In the genomic region with DNA sequence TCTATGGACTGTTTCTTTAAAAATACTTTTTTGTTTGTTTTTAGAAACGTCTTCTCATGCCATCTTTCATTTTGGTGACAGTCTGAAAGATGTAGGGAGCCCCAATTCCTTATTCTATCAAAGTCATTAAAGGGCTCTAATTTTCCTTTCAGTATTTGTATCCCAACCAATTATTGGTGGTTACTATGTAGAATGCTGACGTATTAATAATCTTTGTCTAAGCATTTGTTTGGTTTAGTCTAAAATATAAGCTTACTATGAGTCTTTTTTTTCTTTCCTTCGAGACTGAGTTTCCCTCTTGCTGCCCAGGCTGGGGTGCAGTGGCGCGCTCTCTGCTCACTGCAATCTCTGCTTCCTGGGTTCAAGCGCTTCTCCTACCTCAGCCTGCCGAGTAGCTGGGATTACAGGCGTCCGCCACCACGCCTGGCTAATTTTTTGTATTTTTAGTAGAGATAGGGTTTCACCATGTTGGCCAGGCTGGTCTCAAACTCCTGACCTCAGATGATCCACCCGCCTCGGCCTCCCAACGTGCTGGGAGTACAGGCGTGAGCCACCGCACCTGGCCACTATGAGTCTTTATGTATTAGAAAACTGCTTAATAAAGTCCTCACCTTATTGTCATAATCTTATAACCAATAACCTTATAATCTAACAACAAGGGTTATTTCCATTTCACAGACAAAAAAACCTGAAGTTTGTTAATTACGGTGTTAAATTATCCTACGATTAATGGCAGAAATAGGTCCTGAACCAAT, we compare ENCODE assay signal across 7 cellular contexts. TPM values are rescaled to one million over a fixed set of nuclear protein-coding genes. Genes with fewer than 3 reads are reported as not detected.
DNase-seq lines count a peak whose midpoint lies in the region; ATAC-seq and TF ChIP-seq lines count a peak whose summit lies in the region.

No MANE protein-coding gene starts in this region.

- H3K4me1 ChIP-seq in HUES64 (ENCODE audit: insufficient read depth, low read length) (peaks cover 25% of the 10 kb centered on the region), iPS-15b (ENCODE audit: control insufficient read depth, insufficient read depth, low read length) (peaks cover 3% of the 10 kb centered on the region), BE2C (no peaks in the 10 kb centered on the region)

- H3K27ac Mint-ChIP-seq in activated T-helper 2 cell treated with anti-CD3 and anti-CD28 coated beads, Interferon-gamma antibody, Interleukin-2, Interleukin-4, amounts not matched to agents 10 μg/mL and 5 μg/mL and 100 μg/mL, durations not matched to agents 14 hours and 24 hours and 36 hours: peak overlapping the region; percentile 91
- H3K27ac Mint-ChIP-seq in stimulated activated naive CD8-positive, alpha-beta T cell treated with anti-CD3 and anti-CD28 coated beads, Interleukin-15, amount 100 ng/mL, for 72 hours: peak overlapping the region; percentile 96 to 97

- H3K9me3 Mint-ChIP-seq in activated T-helper 2 cell treated with anti-CD3 and anti-CD28 coated beads, Interferon-gamma antibody, Interleukin-2, Interleukin-4, amounts not matched to agents 10 μg/mL and 5 μg/mL and 100 μg/mL, durations not matched to agents 14 hours and 24 hours and 36 hours: no peaks in the 10 kb centered on the region
- H3K9me3 Mint-ChIP-seq in stimulated activated naive CD8-positive, alpha-beta T cell treated with anti-CD3 and anti-CD28 coated beads, Interleukin-15, amount 100 ng/mL, for 72 hours: no peaks in the 10 kb centered on the region

- H3K27me3 ChIP-seq in HUES64 (ENCODE audit: insufficient read depth, low read length) (no peaks in the 10 kb centered on the region), iPS-15b (ENCODE audit: control insufficient read depth, insufficient read depth, low read length) (no peaks in the 10 kb centered on the region), BE2C (peaks cover 11% of the 10 kb centered on the region)

- H3K4me1 Mint-ChIP-seq in activated T-helper 2 cell treated with anti-CD3 and anti-CD28 coated beads, Interferon-gamma antibody, Interleukin-2, Interleukin-4, amounts not matched to agents 10 μg/mL and 5 μg/mL and 100 μg/mL, durations not matched to agents 14 hours and 24 hours and 36 hours (ENCODE audit: low read depth): peaks cover 32% of the 10 kb centered on the region
- peaks cover 48% of the 10 kb centered on the region for H3K4me1 Mint-ChIP-seq in stimulated activated naive CD8-positive, alpha-beta T cell treated with anti-CD3 and anti-CD28 coated beads, Interleukin-15, amount 100 ng/mL, for 72 hours

- peaks cover 19% of the 10 kb centered on the region for H3K36me3 ChIP-seq in HUES64 (ENCODE audit: insufficient read depth, low read length)
- no peaks in the 10 kb centered on the region for H3K36me3 ChIP-seq in iPS-15b (ENCODE audit: control insufficient read depth, insufficient read depth, low read length)
- no peaks in the 10 kb centered on the region for H3K36me3 ChIP-seq in BE2C

- H3K4me3 ChIP-seq in HUES64 (ENCODE audit: low read length) (peak overlapping the region; percentile 61), iPS-15b (ENCODE audit: low read depth, low read length) (peak overlapping the region; percentile 78), BE2C (ENCODE audit: low read depth, low read length) (no peak overlapping the region)

- H3K27ac ChIP-seq in HUES64 (ENCODE audit: low read depth, low read length): peak overlapping the region; percentile 93

- intact Hi-C loops in activated T-helper 2 cell treated with anti-CD3 and anti-CD28 coated beads, Interferon-gamma antibody, Interleukin-2, Interleukin-4, amounts not matched to agents 10 μg/mL and 5 μg/mL and 100 μg/mL, durations not matched to agents 14 hours and 24 hours and 36 hours (cut with micrococcal nuclease): loop anchor here (2.0 to 10.0 kb wide), 3 partner anchors 101 to 309 kb away; partner anchors contain the start of gene FANCL

- no peak for ATAC-seq in stimulated activated naive CD8-positive, alpha-beta T cell treated with anti-CD3 and anti-CD28 coated beads, Interleukin-15, amount 100 ng/mL, for 72 hours

- WGBS in HUES64: 85% methylated on average over 17 of the region's 17 CpGs

- H3K4me3 Mint-ChIP-seq in activated T-helper 2 cell treated with anti-CD3 and anti-CD28 coated beads, Interferon-gamma antibody, Interleukin-2, Interleukin-4, amounts not matched to agents 10 μg/mL and 5 μg/mL and 100 μg/mL, durations not matched to agents 14 hours and 24 hours and 36 hours (ENCODE audit: low read depth): peak overlapping the region; percentile 83
- H3K4me3 Mint-ChIP-seq in stimulated activated naive CD8-positive, alpha-beta T cell treated with anti-CD3 and anti-CD28 coated beads, Interleukin-15, amount 100 ng/mL, for 72 hours: peak overlapping the region; percentile 87 to 89

- H3K9ac ChIP-seq in HUES64 (ENCODE audit: low read depth, low read length) (peak overlapping the region; percentile 88), iPS-15b (ENCODE audit: low read depth, low read length) (peak overlapping the region; percentile 56)

- DNase-seq in activated T-helper 2 cell treated with anti-CD3 and anti-CD28 coated beads, Interferon-gamma antibody, Interleukin-2, Interleukin-4, amounts not matched to agents 10 μg/mL and 5 μg/mL and 100 μg/mL, durations not matched to agents 14 hours and 24 hours and 36 hours (ENCODE audit: low spot score): no peak
- DNase-seq in stimulated activated naive CD8-positive, alpha-beta T cell treated with anti-CD3 and anti-CD28 coated beads, Interleukin-15, amount 100 ng/mL, for 72 hours: peak in 1 of 2 donors; percentile 8
- DNase-seq in COLO829 (ENCODE audit: low spot score) (no peak), dedifferentiated amniotic fluid mesenchymal stem cell (ENCODE audit: extremely low spot score) (no peak), BE2C (no peak)

- H3K36me3 Mint-ChIP-seq in activated T-helper 2 cell treated with anti-CD3 and anti-CD28 coated beads, Interferon-gamma antibody, Interleukin-2, Interleukin-4, amounts not matched to agents 10 μg/mL and 5 μg/mL and 100 μg/mL, durations not matched to agents 14 hours and 24 hours and 36 hours (ENCODE audit: low read depth): peaks cover 20% of the 10 kb centered on the region

- H3K9me3 ChIP-seq in HUES64 (ENCODE audit: insufficient read depth, low read depth, low read length) (no peaks in the 10 kb centered on the region), iPS-15b (ENCODE audit: control insufficient read depth, insufficient read depth, low read length) (no peaks in the 10 kb centered on the region), BE2C (no peaks in the 10 kb centered on the region)

- no peaks in the 10 kb centered on the region for H3K27me3 Mint-ChIP-seq in activated T-helper 2 cell treated with anti-CD3 and anti-CD28 coated beads, Interferon-gamma antibody, Interleukin-2, Interleukin-4, amounts not matched to agents 10 μg/mL and 5 μg/mL and 100 μg/mL, durations not matched to agents 14 hours and 24 hours and 36 hours (ENCODE audit: low read depth)
- no peaks in the 10 kb centered on the region for H3K27me3 Mint-ChIP-seq in stimulated activated naive CD8-positive, alpha-beta T cell treated with anti-CD3 and anti-CD28 coated beads, Interleukin-15, amount 100 ng/mL, for 72 hours

- no peak for TF ChIP-seq CTCF in BE2C (IDR thresholded peaks at IDR 0.05; ENCODE audit: low read depth, low read length)

RNA-seq across cellular contexts. Expression of gene VRK2, which starts 0.8 kb away (rescaled TPM):
- 19.2 TPM for polyA plus RNA-seq in HUES64 (2013, experiment 1 of 2)
- polyA plus RNA-seq in HUES64 (2013, experiment 2 of 2): 19.7 TPM
- total RNA-seq in activated T-helper 2 cell treated with anti-CD3 and anti-CD28 coated beads, Interferon-gamma antibody, Interleukin-2, Interleukin-4, amounts not matched to agents 10 μg/mL and 5 μg/mL and 100 μg/mL, durations not matched to agents 14 hours and 24 hours and 36 hours: 20.5 and 22.4 TPM in 2 replicates
- polyA plus RNA-seq in BE2C (2012; ENCODE audit: insufficient read depth, insufficient read length, low read depth): not detected
